In the genomic region with DNA sequence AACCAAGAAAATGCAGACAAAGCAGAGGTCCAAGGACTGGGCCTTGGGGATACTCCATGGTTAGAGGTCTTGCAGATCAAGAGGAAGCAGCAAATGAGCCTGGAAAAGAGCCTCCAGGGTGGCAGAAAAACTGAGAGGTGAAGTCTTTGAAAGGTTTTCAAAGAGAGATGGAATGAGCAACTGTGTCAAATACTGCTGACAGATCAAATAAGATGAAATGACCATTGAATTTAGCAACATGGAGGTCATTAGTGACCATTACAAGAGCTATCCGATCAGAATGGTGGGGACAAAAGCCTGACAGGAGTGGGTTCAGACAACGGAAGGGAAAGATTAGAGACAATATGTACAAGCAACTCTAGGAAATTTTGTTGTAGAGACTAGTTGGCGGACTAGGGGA, we compare ENCODE assay signal across 1 cellular context.
TF ChIP-seq lines count a peak whose summit lies in the region.

No MANE protein-coding gene starts in this region.

TF ChIP-seq in GM12878, 131 proteins besides CTCF, POLR2A, EP300 and RAD21:
- TF ChIP-seq ZNF24 (IDR thresholded peaks at IDR 0.05) (no peak), POLR2AphosphoS2 (IDR thresholded peaks at IDR 0.05; ENCODE audit: low read depth, low read length) (no peak), BMI1 (IDR thresholded peaks at IDR 0.05; ENCODE audit: borderline replicate concordance) (no peak), SMAD5 (IDR thresholded peaks at IDR 0.05; ENCODE audit: low read depth) (no peak), TBL1XR1 (IDR thresholded peaks at IDR 0.05; ENCODE audit: low read depth, low read length) (no peak), PAX8 (IDR thresholded peaks at IDR 0.05) (no peak)
